Comparison of ENCODE assay signal across 1 cellular context in the genomic region with DNA sequence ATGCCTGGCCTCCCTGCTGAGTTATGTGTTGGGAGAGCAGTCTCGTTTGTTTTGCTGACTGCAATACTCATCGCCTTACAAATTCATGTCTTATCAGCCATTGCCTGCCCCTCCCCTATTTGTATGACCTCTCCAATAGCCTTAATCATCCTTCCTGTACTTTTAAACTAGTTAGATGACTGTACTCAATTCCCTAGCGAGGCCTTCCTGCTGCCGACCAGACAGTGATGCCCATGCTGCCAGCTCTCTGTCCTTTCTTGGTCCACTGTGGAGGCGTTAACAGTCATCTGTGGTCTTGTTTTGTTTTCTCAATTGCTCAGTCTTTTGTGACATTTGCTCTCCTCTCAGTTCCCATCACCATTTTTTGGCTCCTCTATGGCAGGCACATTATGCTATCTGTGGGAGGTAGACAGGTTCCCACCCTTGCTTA.
TF ChIP-seq lines count a peak whose summit lies in the region.

No MANE protein-coding gene starts in this region.

TF ChIP-seq in GM23338, 12 proteins besides CTCF, POLR2A, EP300 and RAD21 (continued from another document):
- TF ChIP-seq, protein P1, sequence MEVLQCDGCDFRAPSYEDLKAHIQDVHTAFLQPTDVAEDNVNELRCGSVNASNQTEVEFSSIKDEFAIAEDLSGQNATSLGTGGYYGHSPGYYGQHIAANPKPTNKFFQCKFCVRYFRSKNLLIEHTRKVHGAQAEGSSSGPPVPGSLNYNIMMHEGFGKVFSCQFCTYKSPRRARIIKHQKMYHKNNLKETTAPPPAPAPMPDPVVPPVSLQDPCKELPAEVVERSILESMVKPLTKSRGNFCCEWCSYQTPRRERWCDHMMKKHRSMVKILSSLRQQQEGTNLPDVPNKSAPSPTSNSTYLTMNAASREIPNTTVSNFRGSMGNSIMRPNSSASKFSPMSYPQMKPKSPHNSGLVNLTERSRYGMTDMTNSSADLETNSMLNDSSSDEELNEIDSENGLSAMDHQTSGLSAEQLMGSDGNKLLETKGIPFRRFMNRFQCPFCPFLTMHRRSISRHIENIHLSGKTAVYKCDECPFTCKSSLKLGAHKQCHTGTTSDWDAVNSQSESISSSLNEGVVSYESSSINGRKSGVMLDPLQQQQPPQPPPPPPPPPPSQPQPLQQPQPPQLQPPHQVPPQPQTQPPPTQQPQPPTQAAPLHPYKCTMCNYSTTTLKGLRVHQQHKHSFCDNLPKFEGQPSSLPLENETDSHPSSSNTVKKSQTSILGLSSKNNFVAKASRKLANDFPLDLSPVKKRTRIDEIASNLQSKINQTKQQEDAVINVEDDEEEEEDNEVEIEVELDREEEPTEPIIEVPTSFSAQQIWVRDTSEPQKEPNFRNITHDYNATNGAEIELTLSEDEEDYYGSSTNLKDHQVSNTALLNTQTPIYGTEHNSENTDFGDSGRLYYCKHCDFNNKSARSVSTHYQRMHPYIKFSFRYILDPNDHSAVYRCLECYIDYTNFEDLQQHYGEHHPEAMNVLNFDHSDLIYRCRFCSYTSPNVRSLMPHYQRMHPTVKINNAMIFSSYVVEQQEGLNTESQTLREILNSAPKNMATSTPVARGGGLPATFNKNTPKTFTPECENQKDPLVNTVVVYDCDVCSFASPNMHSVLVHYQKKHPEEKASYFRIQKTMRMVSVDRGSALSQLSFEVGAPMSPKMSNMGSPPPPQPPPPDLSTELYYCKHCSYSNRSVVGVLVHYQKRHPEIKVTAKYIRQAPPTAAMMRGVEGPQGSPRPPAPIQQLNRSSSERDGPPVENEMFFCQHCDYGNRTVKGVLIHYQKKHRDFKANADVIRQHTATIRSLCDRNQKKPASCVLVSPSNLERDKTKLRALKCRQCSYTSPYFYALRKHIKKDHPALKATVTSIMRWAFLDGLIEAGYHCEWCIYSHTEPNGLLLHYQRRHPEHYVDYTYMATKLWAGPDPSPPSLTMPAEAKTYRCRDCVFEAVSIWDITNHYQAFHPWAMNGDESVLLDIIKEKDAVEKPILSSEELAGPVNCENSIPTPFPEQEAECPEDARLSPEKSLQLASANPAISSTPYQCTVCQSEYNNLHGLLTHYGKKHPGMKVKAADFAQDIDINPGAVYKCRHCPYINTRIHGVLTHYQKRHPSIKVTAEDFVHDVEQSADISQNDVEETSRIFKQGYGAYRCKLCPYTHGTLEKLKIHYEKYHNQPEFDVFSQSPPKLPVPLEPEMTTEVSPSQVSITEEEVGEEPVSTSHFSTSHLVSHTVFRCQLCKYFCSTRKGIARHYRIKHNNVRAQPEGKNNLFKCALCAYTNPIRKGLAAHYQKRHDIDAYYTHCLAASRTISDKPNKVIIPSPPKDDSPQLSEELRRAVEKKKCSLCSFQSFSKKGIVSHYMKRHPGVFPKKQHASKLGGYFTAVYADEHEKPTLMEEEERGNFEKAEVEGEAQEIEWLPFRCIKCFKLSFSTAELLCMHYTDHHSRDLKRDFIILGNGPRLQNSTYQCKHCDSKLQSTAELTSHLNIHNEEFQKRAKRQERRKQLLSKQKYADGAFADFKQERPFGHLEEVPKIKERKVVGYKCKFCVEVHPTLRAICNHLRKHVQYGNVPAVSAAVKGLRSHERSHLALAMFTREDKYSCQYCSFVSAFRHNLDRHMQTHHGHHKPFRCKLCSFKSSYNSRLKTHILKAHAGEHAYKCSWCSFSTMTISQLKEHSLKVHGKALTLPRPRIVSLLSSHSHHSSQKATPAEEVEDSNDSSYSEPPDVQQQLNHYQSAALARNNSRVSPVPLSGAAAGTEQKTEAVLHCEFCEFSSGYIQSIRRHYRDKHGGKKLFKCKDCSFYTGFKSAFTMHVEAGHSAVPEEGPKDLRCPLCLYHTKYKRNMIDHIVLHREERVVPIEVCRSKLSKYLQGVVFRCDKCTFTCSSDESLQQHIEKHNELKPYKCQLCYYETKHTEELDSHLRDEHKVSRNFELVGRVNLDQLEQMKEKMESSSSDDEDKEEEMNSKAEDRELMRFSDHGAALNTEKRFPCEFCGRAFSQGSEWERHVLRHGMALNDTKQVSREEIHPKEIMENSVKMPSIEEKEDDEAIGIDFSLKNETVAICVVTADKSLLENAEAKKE (CRISPR knock-in tag; IDR thresholded peaks at IDR 0.05), result no peak
- no peak for TF ChIP-seq JUNB (IDR thresholded peaks at IDR 0.05; ENCODE audit: unreplicated experiment)
- TF ChIP-seq, protein P2, sequence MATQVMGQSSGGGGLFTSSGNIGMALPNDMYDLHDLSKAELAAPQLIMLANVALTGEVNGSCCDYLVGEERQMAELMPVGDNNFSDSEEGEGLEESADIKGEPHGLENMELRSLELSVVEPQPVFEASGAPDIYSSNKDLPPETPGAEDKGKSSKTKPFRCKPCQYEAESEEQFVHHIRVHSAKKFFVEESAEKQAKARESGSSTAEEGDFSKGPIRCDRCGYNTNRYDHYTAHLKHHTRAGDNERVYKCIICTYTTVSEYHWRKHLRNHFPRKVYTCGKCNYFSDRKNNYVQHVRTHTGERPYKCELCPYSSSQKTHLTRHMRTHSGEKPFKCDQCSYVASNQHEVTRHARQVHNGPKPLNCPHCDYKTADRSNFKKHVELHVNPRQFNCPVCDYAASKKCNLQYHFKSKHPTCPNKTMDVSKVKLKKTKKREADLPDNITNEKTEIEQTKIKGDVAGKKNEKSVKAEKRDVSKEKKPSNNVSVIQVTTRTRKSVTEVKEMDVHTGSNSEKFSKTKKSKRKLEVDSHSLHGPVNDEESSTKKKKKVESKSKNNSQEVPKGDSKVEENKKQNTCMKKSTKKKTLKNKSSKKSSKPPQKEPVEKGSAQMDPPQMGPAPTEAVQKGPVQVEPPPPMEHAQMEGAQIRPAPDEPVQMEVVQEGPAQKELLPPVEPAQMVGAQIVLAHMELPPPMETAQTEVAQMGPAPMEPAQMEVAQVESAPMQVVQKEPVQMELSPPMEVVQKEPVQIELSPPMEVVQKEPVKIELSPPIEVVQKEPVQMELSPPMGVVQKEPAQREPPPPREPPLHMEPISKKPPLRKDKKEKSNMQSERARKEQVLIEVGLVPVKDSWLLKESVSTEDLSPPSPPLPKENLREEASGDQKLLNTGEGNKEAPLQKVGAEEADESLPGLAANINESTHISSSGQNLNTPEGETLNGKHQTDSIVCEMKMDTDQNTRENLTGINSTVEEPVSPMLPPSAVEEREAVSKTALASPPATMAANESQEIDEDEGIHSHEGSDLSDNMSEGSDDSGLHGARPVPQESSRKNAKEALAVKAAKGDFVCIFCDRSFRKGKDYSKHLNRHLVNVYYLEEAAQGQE (IDR thresholded peaks at IDR 0.05; ENCODE audit: unreplicated experiment), result no peak
- no peak for TF ChIP-seq EZH2 (IDR thresholded peaks at IDR 0.05; ENCODE audit: low read depth, unreplicated experiment)
- no peak for TF ChIP-seq ZNF331 (CRISPR knock-in tag; IDR thresholded peaks at IDR 0.05; ENCODE audit: low read depth)
- no peak for TF ChIP-seq ZNF114 (CRISPR knock-in tag; IDR thresholded peaks at IDR 0.05)
- no peak for TF ChIP-seq CREB1 (CRISPR knock-in tag; IDR thresholded peaks at IDR 0.05; ENCODE audit: low read depth)
